Comparison of ENCODE assay signal across 13 cellular contexts in genomic region chr1:222404710-222405109, GRCh38.
DNase-seq lines count a peak whose midpoint lies in the region; ATAC-seq and TF ChIP-seq lines count a peak whose summit lies in the region.
"Had no signal": no experiment of that assay in that cellular context is flagged by ENCODE, and none has a peak within 500 bp of the region (broad histone marks: within the 10 kb centered on the region; RNA-seq: fewer than 3 reads in every experiment).

No MANE protein-coding gene starts in this region.

- TF ChIP-seq CTCF in activated CD8-positive, alpha-beta T cell treated with anti-CD3 and anti-CD28 coated beads for 36 hours (IDR thresholded peaks at IDR 0.05): no peak
- TF ChIP-seq CTCF in fibroblast of the aortic adventitia (IDR thresholded peaks at IDR 0.05; ENCODE audit: insufficient read depth, low read length) (no peak), brain microvascular endothelial cell (IDR thresholded peaks at IDR 0.05; ENCODE audit: low read depth, low read length, missing control alignments) (no peak), endothelial cell (IDR thresholded peaks at IDR 0.05; ENCODE audit: unreplicated experiment) (no peak)

- no peak overlapping the region for H3K27ac Mint-ChIP-seq in activated CD8-positive, alpha-beta T cell treated with anti-CD3 and anti-CD28 coated beads for 36 hours
- no peak overlapping the region for H3K27ac Mint-ChIP-seq in activated CD8-positive, alpha-beta T cell treated with anti-CD3 and anti-CD28 coated beads, Interleukin-2, amount 10 ng/mL, durations not matched to agents 7 days and 5 days
- H3K27ac Mint-ChIP-seq in endothelial cell (ENCODE audit: unreplicated experiment): no peak overlapping the region

- no peak overlapping the region for H3K27ac ChIP-seq in brain microvascular endothelial cell
- H3K27ac ChIP-seq: GM23248, RWPE1, sigmoid colon had no signal

- no peak overlapping the region for H3K4me3 Mint-ChIP-seq in activated CD8-positive, alpha-beta T cell treated with anti-CD3 and anti-CD28 coated beads for 36 hours
- no peak overlapping the region for H3K4me3 Mint-ChIP-seq in activated CD8-positive, alpha-beta T cell treated with anti-CD3 and anti-CD28 coated beads, Interleukin-2, amount 10 ng/mL, durations not matched to agents 7 days and 5 days
- no peak overlapping the region for H3K4me3 Mint-ChIP-seq in endothelial cell (ENCODE audit: unreplicated experiment)

- H3K27me3 ChIP-seq in brain microvascular endothelial cell (replicated peaks): no peaks in the 10 kb centered on the region
- H3K27me3 ChIP-seq: sigmoid colon had no signal

- CTCF ChIA-PET in activated CD8-positive, alpha-beta T cell treated with anti-CD3 and anti-CD28 coated beads for 36 hours (lab: Charles Lee): no interaction called here
- CTCF ChIA-PET in activated CD8-positive, alpha-beta T cell treated with anti-CD3 and anti-CD28 coated beads, Interleukin-2, amount 10 ng/mL, durations not matched to agents 7 days and 5 days (lab: Charles Lee): no interaction called here

- no peak for DNase-seq in activated CD8-positive, alpha-beta T cell treated with anti-CD3 and anti-CD28 coated beads for 36 hours
- no peak for DNase-seq in activated CD8-positive, alpha-beta T cell treated with anti-CD3 and anti-CD28 coated beads, Interleukin-2, amount 10 ng/mL, durations not matched to agents 7 days and 5 days
- no peak for DNase-seq in fibroblast of the aortic adventitia (ENCODE audit: low read depth)
- DNase-seq in activated CD8-positive, alpha-beta memory T cell treated with anti-CD3 and anti-CD28 coated beads, Interleukin-2, amount 50 U/mL, for 48 hours: no peak
- DNase-seq in brain microvascular endothelial cell: no peak
- DNase-seq in endothelial cell (ENCODE audit: low spot score): no peak
- DNase-seq: activated CD4-positive, alpha-beta T cell treated with anti-CD3 and anti-CD28 coated beads for 1 hour; GM23248; NCI-H2029 treated with DMSO at 0.1 percent for 48 hours; sigmoid colon had no signal

- intact Hi-C loops in activated CD8-positive, alpha-beta T cell treated with anti-CD3 and anti-CD28 coated beads for 36 hours (cut with micrococcal nuclease): no loop called here

- in situ Hi-C loops in brain microvascular endothelial cell (cut with HindIII; ENCODE audit: low pct_ligation_motif_present, low sequenced_read_pairs): no loop called here

- H3K9me3 Mint-ChIP-seq in activated CD8-positive, alpha-beta T cell treated with anti-CD3 and anti-CD28 coated beads for 36 hours: peaks cover 4% of the 10 kb centered on the region
- H3K9me3 Mint-ChIP-seq in activated CD8-positive, alpha-beta T cell treated with anti-CD3 and anti-CD28 coated beads, Interleukin-2, amount 10 ng/mL, durations not matched to agents 7 days and 5 days (ENCODE audit: insufficient read depth): no peaks in the 10 kb centered on the region
- no peaks in the 10 kb centered on the region for H3K9me3 Mint-ChIP-seq in endothelial cell (ENCODE audit: unreplicated experiment)

- H3K4me1 Mint-ChIP-seq in activated CD8-positive, alpha-beta T cell treated with anti-CD3 and anti-CD28 coated beads for 36 hours (ENCODE audit: low read depth): peaks cover 4% of the 10 kb centered on the region
- no peaks in the 10 kb centered on the region for H3K4me1 Mint-ChIP-seq in activated CD8-positive, alpha-beta T cell treated with anti-CD3 and anti-CD28 coated beads, Interleukin-2, amount 10 ng/mL, durations not matched to agents 7 days and 5 days (ENCODE audit: low read depth)
- no peaks in the 10 kb centered on the region for H3K4me1 Mint-ChIP-seq in endothelial cell (ENCODE audit: unreplicated experiment)

- POLR2A ChIA-PET in activated CD8-positive, alpha-beta T cell treated with anti-CD3 and anti-CD28 coated beads for 36 hours (lab: Charles Lee): no interaction called here
- POLR2A ChIA-PET in activated CD8-positive, alpha-beta T cell treated with anti-CD3 and anti-CD28 coated beads, Interleukin-2, amount 10 ng/mL, durations not matched to agents 7 days and 5 days (lab: Charles Lee): no interaction called here

- peak overlapping the region; percentile 35 for H3K4me3 ChIP-seq in fibroblast of the aortic adventitia (ENCODE audit: low read depth, low read length)
- H3K4me3 ChIP-seq in brain microvascular endothelial cell (ENCODE audit: low read depth, low read length): no peak overlapping the region
- H3K4me3 ChIP-seq: GM23248, sigmoid colon had no signal

- H3K27me3 Mint-ChIP-seq in activated CD8-positive, alpha-beta T cell treated with anti-CD3 and anti-CD28 coated beads for 36 hours: no peaks in the 10 kb centered on the region
- H3K27me3 Mint-ChIP-seq in activated CD8-positive, alpha-beta T cell treated with anti-CD3 and anti-CD28 coated beads, Interleukin-2, amount 10 ng/mL, durations not matched to agents 7 days and 5 days (ENCODE audit: low read depth): no peaks in the 10 kb centered on the region
- H3K27me3 Mint-ChIP-seq in endothelial cell (ENCODE audit: unreplicated experiment): no peaks in the 10 kb centered on the region

- peak; percentile 27 for ATAC-seq in activated CD8-positive, alpha-beta T cell treated with anti-CD3 and anti-CD28 coated beads for 36 hours
- no peak for ATAC-seq in activated CD8-positive, alpha-beta T cell treated with anti-CD3 and anti-CD28 coated beads, Interleukin-2, amount 10 ng/mL, durations not matched to agents 7 days and 5 days
- ATAC-seq in GM21526 (IDR thresholded peaks at IDR 0.05; ENCODE audit: low FRiP score, unreplicated experiment): peak; percentile 96
- ATAC-seq in HG03558 (IDR thresholded peaks at IDR 0.05; ENCODE audit: extremely low read depth, unreplicated experiment): peak; percentile 86

- H3K36me3 Mint-ChIP-seq in activated CD8-positive, alpha-beta T cell treated with anti-CD3 and anti-CD28 coated beads for 36 hours (ENCODE audit: low read depth): no peaks in the 10 kb centered on the region
- no peaks in the 10 kb centered on the region for H3K36me3 Mint-ChIP-seq in activated CD8-positive, alpha-beta T cell treated with anti-CD3 and anti-CD28 coated beads, Interleukin-2, amount 10 ng/mL, durations not matched to agents 7 days and 5 days (ENCODE audit: low read depth)
- H3K36me3 Mint-ChIP-seq in endothelial cell (ENCODE audit: low read depth, unreplicated experiment): no peaks in the 10 kb centered on the region

- no peaks in the 10 kb centered on the region for H3K36me3 ChIP-seq in brain microvascular endothelial cell (replicated peaks)
- H3K36me3 ChIP-seq: sigmoid colon had no signal
